ENCODE assay signal across 1 cellular context in genomic region chr18:48410095-48410920, GRCh38.
TF ChIP-seq lines count a peak whose summit lies in the region.

No MANE protein-coding gene starts in this region.

TF ChIP-seq in HepG2, 621 proteins besides CTCF, POLR2A, EP300 and RAD21 (continued from another document):
- TF ChIP-seq ZNF788 (CRISPR knock-in tag; IDR thresholded peaks at IDR 0.05; ENCODE audit: borderline replicate concordance) (0 out of 2 replicates have a peak, but pooled peaks have one; percentile 34), PAF1 (CRISPR knock-in tag; IDR thresholded peaks at IDR 0.05) (no peak), EZH2 (conservative IDR thresholded peaks at IDR 0.05; ENCODE audit: low read depth, low read length) (0 out of 2 replicates have a peak, but pooled peaks have one; percentile 71), MIXL1 (CRISPR knock-in tag; IDR thresholded peaks at IDR 0.05) (no peak), UBTF (CRISPR knock-in tag; IDR thresholded peaks at IDR 0.05) (peak; percentile 21; the same call in 1 of the 2 replicates), BCL6 (CRISPR knock-in tag; IDR thresholded peaks at IDR 0.05) (no peak), ZNF331 (CRISPR knock-in tag; IDR thresholded peaks at IDR 0.05) (no peak), IRF9 (CRISPR knock-in tag; IDR thresholded peaks at IDR 0.05; ENCODE audit: borderline replicate concordance) (no peak), ZBTB44 (CRISPR knock-in tag; IDR thresholded peaks at IDR 0.05) (no peak), ZNF451 (CRISPR knock-in tag; IDR thresholded peaks at IDR 0.05) (no peak), TCF12 (IDR thresholded peaks at IDR 0.05) (no peak), TCF12 (CRISPR knock-in tag; IDR thresholded peaks at IDR 0.05) (peak; percentile 30; the same call in 1 of the 2 replicates), GATAD1 (CRISPR knock-in tag; IDR thresholded peaks at IDR 0.05) (no peak), ZNF713 (CRISPR knock-in tag; IDR thresholded peaks at IDR 0.05) (no peak), ZNF496 (CRISPR knock-in tag; IDR thresholded peaks at IDR 0.05; ENCODE audit: insufficient replicate concordance) (no peak), ZNF34 (CRISPR knock-in tag; IDR thresholded peaks at IDR 0.05; ENCODE audit: borderline replicate concordance) (no peak), ZNF3 (CRISPR knock-in tag; IDR thresholded peaks at IDR 0.05) (no peak), TAF1 (CRISPR knock-in tag; IDR thresholded peaks at IDR 0.05) (no peak), ZBTB21 (CRISPR knock-in tag; IDR thresholded peaks at IDR 0.05) (no peak), RBAK (CRISPR knock-in tag; IDR thresholded peaks at IDR 0.05) (no peak), MYNN (CRISPR knock-in tag; IDR thresholded peaks at IDR 0.05; ENCODE audit: low read depth) (no peak), ZNF883 (CRISPR knock-in tag; IDR thresholded peaks at IDR 0.05; ENCODE audit: not compliant biosample characterization) (no peak), NPAS2 (CRISPR knock-in tag; IDR thresholded peaks at IDR 0.05; ENCODE audit: borderline replicate concordance) (no peak), HIC2 (CRISPR knock-in tag; IDR thresholded peaks at IDR 0.05; ENCODE audit: low read depth) (no peak), ATF5 (CRISPR knock-in tag; IDR thresholded peaks at IDR 0.05; ENCODE audit: low read depth) (no peak), DNMT3B (CRISPR knock-in tag; conservative IDR thresholded peaks at IDR 0.05) (no peak), ZNF564 (CRISPR knock-in tag; IDR thresholded peaks at IDR 0.05) (0 out of 2 replicates have a peak, but pooled peaks have one; percentile 22), SNAPC2 (CRISPR knock-in tag; IDR thresholded peaks at IDR 0.05) (no peak), ZMYM4 (CRISPR knock-in tag; IDR thresholded peaks at IDR 0.05) (no peak), JUNB (CRISPR knock-in tag; IDR thresholded peaks at IDR 0.05; ENCODE audit: borderline replicate concordance) (no peak), HOXA3 (CRISPR knock-in tag; IDR thresholded peaks at IDR 0.05) (no peak), FOXA3 (CRISPR knock-in tag; IDR thresholded peaks at IDR 0.05) (no peak), ZNF709 (CRISPR knock-in tag; IDR thresholded peaks at IDR 0.05) (no peak), ATF2 (CRISPR knock-in tag; IDR thresholded peaks at IDR 0.05) (no peak)
- TF ChIP-seq, protein P1, sequence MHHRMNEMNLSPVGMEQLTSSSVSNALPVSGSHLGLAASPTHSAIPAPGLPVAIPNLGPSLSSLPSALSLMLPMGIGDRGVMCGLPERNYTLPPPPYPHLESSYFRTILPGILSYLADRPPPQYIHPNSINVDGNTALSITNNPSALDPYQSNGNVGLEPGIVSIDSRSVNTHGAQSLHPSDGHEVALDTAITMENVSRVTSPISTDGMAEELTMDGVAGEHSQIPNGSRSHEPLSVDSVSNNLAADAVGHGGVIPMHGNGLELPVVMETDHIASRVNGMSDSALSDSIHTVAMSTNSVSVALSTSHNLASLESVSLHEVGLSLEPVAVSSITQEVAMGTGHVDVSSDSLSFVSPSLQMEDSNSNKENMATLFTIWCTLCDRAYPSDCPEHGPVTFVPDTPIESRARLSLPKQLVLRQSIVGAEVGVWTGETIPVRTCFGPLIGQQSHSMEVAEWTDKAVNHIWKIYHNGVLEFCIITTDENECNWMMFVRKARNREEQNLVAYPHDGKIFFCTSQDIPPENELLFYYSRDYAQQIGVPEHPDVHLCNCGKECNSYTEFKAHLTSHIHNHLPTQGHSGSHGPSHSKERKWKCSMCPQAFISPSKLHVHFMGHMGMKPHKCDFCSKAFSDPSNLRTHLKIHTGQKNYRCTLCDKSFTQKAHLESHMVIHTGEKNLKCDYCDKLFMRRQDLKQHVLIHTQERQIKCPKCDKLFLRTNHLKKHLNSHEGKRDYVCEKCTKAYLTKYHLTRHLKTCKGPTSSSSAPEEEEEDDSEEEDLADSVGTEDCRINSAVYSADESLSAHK (CRISPR knock-in tag; IDR thresholded peaks at IDR 0.05; ENCODE audit: borderline replicate concordance), result no peak
- TF ChIP-seq, protein P2, sequence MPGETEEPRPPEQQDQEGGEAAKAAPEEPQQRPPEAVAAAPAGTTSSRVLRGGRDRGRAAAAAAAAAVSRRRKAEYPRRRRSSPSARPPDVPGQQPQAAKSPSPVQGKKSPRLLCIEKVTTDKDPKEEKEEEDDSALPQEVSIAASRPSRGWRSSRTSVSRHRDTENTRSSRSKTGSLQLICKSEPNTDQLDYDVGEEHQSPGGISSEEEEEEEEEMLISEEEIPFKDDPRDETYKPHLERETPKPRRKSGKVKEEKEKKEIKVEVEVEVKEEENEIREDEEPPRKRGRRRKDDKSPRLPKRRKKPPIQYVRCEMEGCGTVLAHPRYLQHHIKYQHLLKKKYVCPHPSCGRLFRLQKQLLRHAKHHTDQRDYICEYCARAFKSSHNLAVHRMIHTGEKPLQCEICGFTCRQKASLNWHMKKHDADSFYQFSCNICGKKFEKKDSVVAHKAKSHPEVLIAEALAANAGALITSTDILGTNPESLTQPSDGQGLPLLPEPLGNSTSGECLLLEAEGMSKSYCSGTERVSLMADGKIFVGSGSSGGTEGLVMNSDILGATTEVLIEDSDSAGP (CRISPR knock-in tag; IDR thresholded peaks at IDR 0.05; ENCODE audit: borderline replicate concordance), result peak; percentile 84; the same call in 1 of the 2 replicates
